10 cellular contexts compared by ENCODE assay signal in genomic region chr12:46831335-46832083, GRCh38. TPM values are rescaled to one million over a fixed set of nuclear protein-coding genes. Genes with fewer than 3 reads are reported as not detected.
A peak's percentile ranks its signal among the peaks of the same experiment; 100 is the strongest.
DNase-seq lines count a peak whose midpoint lies in the region; ATAC-seq and TF ChIP-seq lines count a peak whose summit lies in the region.
"Had no signal": no experiment of that assay in that cellular context is flagged by ENCODE, and none has a peak within 500 bp of the region (broad histone marks: within the 10 kb centered on the region; RNA-seq: fewer than 3 reads in every experiment).

No MANE protein-coding gene starts in this region.

- H3K23ac ChIP-seq in mesendoderm (ENCODE audit: low read length), result no peak overlapping the region

- H3K4me3 Mint-ChIP-seq in activated T-cell treated with anti-CD3 and anti-CD28 coated beads, Interleukin-2, amount 50 U/mL, for 4 hours, result peak overlapping the region; percentile 36
- peak overlapping the region; percentile 51 for H3K4me3 Mint-ChIP-seq in endodermal cell
- H3K4me3 Mint-ChIP-seq in activated naive CD4-positive, alpha-beta T cell treated with anti-CD3 and anti-CD28 coated beads, Interleukin-2, amount 10 ng/mL, durations not matched to agents 7 days and 5 days, result no peak overlapping the region

- peak; percentile 21 to 34 for ATAC-seq in activated T-cell treated with anti-CD3 and anti-CD28 coated beads, Interleukin-2, amount 50 U/mL, for 4 hours
- ATAC-seq in PC-3, result no peak

- CTCF ChIA-PET in PC-3 (lab: Charles Lee), result no interaction called here
- CTCF ChIA-PET in activated naive CD4-positive, alpha-beta T cell treated with anti-CD3 and anti-CD28 coated beads, Interleukin-2, amount 10 ng/mL, durations not matched to agents 7 days and 5 days (lab: Charles Lee), result no interaction called here

- no peaks in the 10 kb centered on the region for H3K36me3 Mint-ChIP-seq in activated T-cell treated with anti-CD3 and anti-CD28 coated beads, Interleukin-2, amount 50 U/mL, for 4 hours (ENCODE audit: insufficient read depth)
- H3K36me3 Mint-ChIP-seq in endodermal cell (ENCODE audit: low read depth), result no peaks in the 10 kb centered on the region
- H3K36me3 Mint-ChIP-seq in activated naive CD4-positive, alpha-beta T cell treated with anti-CD3 and anti-CD28 coated beads, Interleukin-2, amount 10 ng/mL, durations not matched to agents 7 days and 5 days, result no peaks in the 10 kb centered on the region

- POLR2A ChIA-PET in PC-3 (lab: Charles Lee; ENCODE audit: unreplicated experiment), result no interaction called here

- DNase-seq in activated T-cell treated with anti-CD3 and anti-CD28 coated beads, Interleukin-2, amount 50 U/mL, for 4 hours, result no peak
- DNase-seq in activated T-cell treated with anti-CD3 and anti-CD28 coated beads, Interleukin-2, amount 50 U/mL, for 1 hour, result no peak
- DNase-seq in endodermal cell (peak; percentile 83), mesendoderm (peak; percentile 33), PC-3 (no peak), NCI-H146 (lab: John Stamatoyannopoulos, UW) (no peak)
- DNase-seq in activated naive CD4-positive, alpha-beta T cell treated with anti-CD3 and anti-CD28 coated beads, Interleukin-2, amount 10 ng/mL, durations not matched to agents 7 days and 5 days, result no peak
- DNase-seq: GDM1 had no signal

- H3K27ac ChIP-seq in endodermal cell (ENCODE audit: low read depth, low read length) (no peak overlapping the region), mesendoderm (ENCODE audit: low read depth, low read length) (no peak overlapping the region), urinary bladder (ENCODE audit: low read depth) (no peak overlapping the region), PC-3 (ENCODE audit: low read length) (no peak overlapping the region)
- H3K27ac ChIP-seq: HL-60 had no signal

- H2AFZ ChIP-seq in PC-3 (ENCODE audit: low read length), result no peak overlapping the region

- no peak overlapping the region for H2AK5ac ChIP-seq in mesendoderm (ENCODE audit: low read length)

- no peaks in the 10 kb centered on the region for H3K79me1 ChIP-seq in mesendoderm (ENCODE audit: low read length)

- H4K5ac ChIP-seq in mesendoderm (ENCODE audit: low read length), result no peak overlapping the region

- peaks cover 82% of the 10 kb centered on the region for H3K27me3 ChIP-seq in endodermal cell (ENCODE audit: control insufficient read depth, insufficient read depth, low read length, poor library complexity, severe bottlenecking)
- H3K27me3 ChIP-seq in mesendoderm (ENCODE audit: insufficient read depth, low read length, poor library complexity), result peaks cover 20% of the 10 kb centered on the region
- H3K27me3 ChIP-seq in PC-3 (ENCODE audit: low read length), result no peaks in the 10 kb centered on the region

- H3K36me3 ChIP-seq in endodermal cell (ENCODE audit: control insufficient read depth, insufficient read depth, low read length), result no peaks in the 10 kb centered on the region
- no peaks in the 10 kb centered on the region for H3K36me3 ChIP-seq in mesendoderm (ENCODE audit: control insufficient read depth, insufficient read depth, low read length)
- no peaks in the 10 kb centered on the region for H3K36me3 ChIP-seq in urinary bladder (ENCODE audit: insufficient read depth)
- H3K36me3 ChIP-seq in PC-3 (ENCODE audit: low read depth, low read length), result no peaks in the 10 kb centered on the region

- H3K9me3 ChIP-seq in endodermal cell (ENCODE audit: control insufficient read depth, low read length) (peaks cover 4% of the 10 kb centered on the region), PC-3 (ENCODE audit: low read length) (no peaks in the 10 kb centered on the region)

- no peaks in the 10 kb centered on the region for H4K20me1 ChIP-seq in PC-3 (ENCODE audit: low read length)

- H3K4me3 ChIP-seq in endodermal cell (ENCODE audit: low read length), result peak overlapping the region; percentile 76
- peak overlapping the region; percentile 19 for H3K4me3 ChIP-seq in mesendoderm (ENCODE audit: low read length)
- H3K4me3 ChIP-seq in urinary bladder (ENCODE audit: low read depth, low read length), result peak overlapping the region; percentile 7
- no peak overlapping the region for H3K4me3 ChIP-seq in PC-3 (ENCODE audit: low read length)

- H2BK15ac ChIP-seq in mesendoderm (replicated peaks; ENCODE audit: low read depth), result no peak overlapping the region

- intact Hi-C loops in PC-3 (cut with micrococcal nuclease), result no loop called here

- 8 to 25% methylated on average over 13 to 52 of the region's 52 CpGs for WGBS in endodermal cell (ENCODE audit: insufficient coverage in 1 of 2, insufficient read length in 1 of 2), 2 experiments
- WGBS in mesendoderm (ENCODE audit: extremely low coverage, insufficient coverage, low lambda C conversion rate), result no CpG with 5 or more reads among the region's 52 CpGs
- 2% methylated on average over 52 of the region's 52 CpGs for WGBS in urinary bladder

- H3K4me2 ChIP-seq in mesendoderm (ENCODE audit: low read length), result peak overlapping the region; percentile 78
- no peak overlapping the region for H3K4me2 ChIP-seq in PC-3 (ENCODE audit: low read length)

- H3K18ac ChIP-seq in mesendoderm (ENCODE audit: low read length), result no peak overlapping the region

- H3K79me2 ChIP-seq in mesendoderm (ENCODE audit: control insufficient read depth, insufficient read depth, low read length) (no peaks in the 10 kb centered on the region), PC-3 (ENCODE audit: low read length) (no peaks in the 10 kb centered on the region)

- H3F3A ChIP-seq in PC-3 (ENCODE audit: low read length, unreplicated experiment), result no peaks in the 10 kb centered on the region

- no peak overlapping the region for H2BK5ac ChIP-seq in mesendoderm (ENCODE audit: low read length)

- H2BK120ac ChIP-seq in mesendoderm (ENCODE audit: low read depth, low read length), result no peak overlapping the region

- TF ChIP-seq CTCF in endodermal cell (conservative IDR thresholded peaks at IDR 0.05) (no peak), PC-3 (conservative IDR thresholded peaks at IDR 0.05; ENCODE audit: low read depth, low read length) (no peak)

- H3K9me2 ChIP-seq in PC-3 (replicated peaks; ENCODE audit: low read length), result no peaks in the 10 kb centered on the region

- H3K4me1 Mint-ChIP-seq in activated T-cell treated with anti-CD3 and anti-CD28 coated beads, Interleukin-2, amount 50 U/mL, for 4 hours (ENCODE audit: low read depth), result peaks cover 14% of the 10 kb centered on the region
- H3K4me1 Mint-ChIP-seq in endodermal cell, result peaks cover 12% of the 10 kb centered on the region
- peaks cover 10% of the 10 kb centered on the region for H3K4me1 Mint-ChIP-seq in activated naive CD4-positive, alpha-beta T cell treated with anti-CD3 and anti-CD28 coated beads, Interleukin-2, amount 10 ng/mL, durations not matched to agents 7 days and 5 days

- H3K9me3 Mint-ChIP-seq in activated T-cell treated with anti-CD3 and anti-CD28 coated beads, Interleukin-2, amount 50 U/mL, for 4 hours, result no peaks in the 10 kb centered on the region
- peaks cover 2% of the 10 kb centered on the region for H3K9me3 Mint-ChIP-seq in endodermal cell
- no peaks in the 10 kb centered on the region for H3K9me3 Mint-ChIP-seq in activated naive CD4-positive, alpha-beta T cell treated with anti-CD3 and anti-CD28 coated beads, Interleukin-2, amount 10 ng/mL, durations not matched to agents 7 days and 5 days

- no TSS peak for BruUV-seq in PC-3 (replicated peaks; lab: Mats Ljungman, UMichigan)

- peaks cover 66% of the 10 kb centered on the region for H3K27me3 Mint-ChIP-seq in activated T-cell treated with anti-CD3 and anti-CD28 coated beads, Interleukin-2, amount 50 U/mL, for 4 hours (ENCODE audit: low read depth)
- H3K27me3 Mint-ChIP-seq in endodermal cell (ENCODE audit: insufficient read depth), result peaks cover 85% of the 10 kb centered on the region
- H3K27me3 Mint-ChIP-seq in activated naive CD4-positive, alpha-beta T cell treated with anti-CD3 and anti-CD28 coated beads, Interleukin-2, amount 10 ng/mL, durations not matched to agents 7 days and 5 days, result peaks cover 54% of the 10 kb centered on the region

- H3K27ac Mint-ChIP-seq in endodermal cell, result no peak overlapping the region
- H3K27ac Mint-ChIP-seq in activated naive CD4-positive, alpha-beta T cell treated with anti-CD3 and anti-CD28 coated beads, Interleukin-2, amount 10 ng/mL, durations not matched to agents 7 days and 5 days, result no peak overlapping the region

- H3K4me1 ChIP-seq in endodermal cell (ENCODE audit: control insufficient read depth, insufficient read depth, low read length), result no peaks in the 10 kb centered on the region
- H3K4me1 ChIP-seq in mesendoderm (ENCODE audit: control insufficient read depth, low read depth, low read length), result no peaks in the 10 kb centered on the region
- H3K4me1 ChIP-seq in urinary bladder (ENCODE audit: insufficient read depth), result no peaks in the 10 kb centered on the region
- H3K4me1 ChIP-seq in PC-3 (ENCODE audit: insufficient read depth, low read length), result no peaks in the 10 kb centered on the region

- H4K8ac ChIP-seq in mesendoderm (ENCODE audit: low read depth, low read length), result no peak overlapping the region

- no peak overlapping the region for H3K9ac ChIP-seq in endodermal cell (ENCODE audit: extremely low read depth, low read length, poor library complexity, severe bottlenecking)
- H3K9ac ChIP-seq in mesendoderm (ENCODE audit: low read length), result peak overlapping the region; percentile 56
- H3K9ac ChIP-seq in PC-3 (ENCODE audit: low read length), result no peak overlapping the region

- peak overlapping the region; percentile 79 for H3K56ac ChIP-seq in mesendoderm (ENCODE audit: low read length)

- H3K4ac ChIP-seq in mesendoderm (ENCODE audit: low read depth, low read length), result no peak overlapping the region

RNA-seq across cellular contexts. Expression of gene SLC38A4, which starts 5.7 kb away (rescaled TPM):
- under 1 TPM; 0.21 to 0.25 (median 0.22) TPM for total RNA-seq in activated T-cell treated with anti-CD3 and anti-CD28 coated beads, Interleukin-2, amount 50 U/mL, for 4 hours
- total RNA-seq in endodermal cell (under 1 TPM in 1 of 2 donors, not detected in 1; 0.62 TPM), urinary bladder (8.8 TPM), PC-3 (2014; rRNA removed) (not detected in 2 replicates)
- polyA plus RNA-seq in endodermal cell (2013, experiment 1 of 2), result 0.93 TPM
- polyA plus RNA-seq in endodermal cell (2013, experiment 2 of 2), result 0.70 TPM
- 4.5 TPM for polyA plus RNA-seq in mesendoderm (2013, experiment 1 of 2)
- 4.3 TPM for polyA plus RNA-seq in mesendoderm (2013, experiment 2 of 2)
- 2.1 TPM for polyA plus RNA-seq in urinary bladder

Comparison
In these comparisons a context has a peak if more than half of its experiments do, and no peak if none do; other contexts are left out.
1. DNase-seq: peak in endodermal cell (single experiment) and mesendoderm (single experiment); none in activated T-cell treated with anti-CD3 and anti-CD28 coated beads, Interleukin-2, amount 50 U/mL, for 4 hours (single experiment), activated T-cell treated with anti-CD3 and anti-CD28 coated beads, Interleukin-2, amount 50 U/mL, for 1 hour (single experiment), PC-3 (single experiment), activated naive CD4-positive, alpha-beta T cell treated with anti-CD3 and anti-CD28 coated beads, Interleukin-2, amount 10 ng/mL, durations not matched to agents 7 days and 5 days (single experiment) and NCI-H146 (single experiment).